In the genomic region with DNA sequence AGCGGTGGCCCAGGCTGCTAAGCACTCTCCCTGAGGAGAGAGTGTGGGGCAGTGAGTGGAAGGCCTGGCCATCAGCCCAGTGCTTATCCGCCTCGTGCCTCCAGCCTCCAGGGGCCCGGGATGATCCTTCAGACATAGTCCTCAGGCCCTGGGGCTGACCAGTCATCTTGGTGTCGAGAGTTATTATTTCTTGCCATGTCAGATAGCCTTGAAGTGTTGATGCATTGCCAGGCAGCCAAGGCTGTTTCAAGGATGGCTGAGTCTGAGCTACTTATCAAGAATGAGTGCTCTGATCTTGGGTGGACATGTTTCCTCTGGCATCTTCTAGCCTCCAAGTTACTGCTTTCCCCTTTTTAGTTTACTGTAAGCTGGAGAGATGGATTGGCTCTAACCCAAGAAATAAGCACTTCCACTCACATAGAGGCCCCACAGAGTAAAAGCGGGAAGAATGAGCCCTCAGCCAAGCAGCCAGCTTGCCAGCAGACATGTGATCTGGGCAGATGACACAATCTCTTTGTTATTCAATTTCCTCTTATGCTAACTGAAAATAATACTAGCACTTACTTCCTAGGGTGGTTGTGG, we compare ENCODE assay signal across 8 cellular contexts.
DNase-seq lines count a peak whose midpoint lies in the region; ATAC-seq, FAIRE-seq and TF ChIP-seq lines count a peak whose summit lies in the region.

No MANE protein-coding gene starts in this region.

- no peaks in the 10 kb centered on the region for H3F3A ChIP-seq in GM23338 (replicated peaks; ENCODE audit: low read depth)

- H3K27me3 Mint-ChIP-seq in GM23338 (ENCODE audit: insufficient read depth, low read depth, poor library complexity), result peaks cover 3% of the 10 kb centered on the region

- no peak overlapping the region for H3K27ac ChIP-seq in GM23338 (ENCODE audit: low read depth)

- no peaks in the 10 kb centered on the region for H3K4me1 ChIP-seq in GM23338 (ENCODE audit: insufficient read depth)

- no peak for TF ChIP-seq CTCF in GM23338 (conservative IDR thresholded peaks at IDR 0.05; ENCODE audit: low read depth in 2 of 2)

- H3K9me2 ChIP-seq in GM23338 (ENCODE audit: insufficient read depth), result no peaks in the 10 kb centered on the region

- no peak overlapping the region for H3K4me2 ChIP-seq in GM23338

- DNase-seq in EH (ENCODE audit: low read depth) (peak; percentile 96), NCI-H345 treated with DMSO at 0.1 percent for 48 hours (lab: John Stamatoyannopoulos, UW; ENCODE audit: unreplicated experiment) (peak; percentile 63), cerebellar cortex (ENCODE audit: low spot score) (peak; percentile 11), lung microvascular endothelial cell (ENCODE audit: low read depth in 2 of 2) (peak; percentile 93 to 95), ureter (ENCODE audit: low spot score) (peak; percentile 85), GM23338 (ENCODE audit: low spot score) (no peak), H54 (ENCODE audit: insufficient read length, low spot score) (no peak)

- H3K36me3 ChIP-seq in GM23338 (ENCODE audit: insufficient read depth), result no peaks in the 10 kb centered on the region

- H3K36me3 Mint-ChIP-seq in GM23338 (ENCODE audit: low read depth), result no peaks in the 10 kb centered on the region; the same call in 2 of the 3 replicates

- H3K4me3 ChIP-seq in GM23338, result no peak overlapping the region

- ATAC-seq in GM23338 (no peak), GM18858 (IDR thresholded peaks at IDR 0.05; ENCODE audit: unreplicated experiment) (no peak)

- H3K27ac Mint-ChIP-seq in GM23338, result no peak overlapping the region

- FAIRE-seq in H54 (lab: Jason Lieb, UNC), result no peak

- H4K20me1 ChIP-seq in GM23338 (replicated peaks; ENCODE audit: insufficient read depth), result no peaks in the 10 kb centered on the region

- H2AFZ ChIP-seq in GM23338, result no peak overlapping the region

- H3K9me3 Mint-ChIP-seq in GM23338, result peaks cover 5% of the 10 kb centered on the region; the same call in 1 of the 3 replicates

- H3K4me1 Mint-ChIP-seq in GM23338, result no peaks in the 10 kb centered on the region; the same call in 2 of the 3 replicates

- no peaks in the 10 kb centered on the region for H3K27me3 ChIP-seq in GM23338 (ENCODE audit: insufficient read depth)

- no peak for TF ChIP-seq POLR2A in H54 (IDR thresholded peaks at IDR 0.05; ENCODE audit: low read depth, low read length)

- H3K4me3 Mint-ChIP-seq in GM23338, result no peak overlapping the region

- no peaks in the 10 kb centered on the region for H3K79me2 ChIP-seq in GM23338 (replicated peaks; ENCODE audit: insufficient read depth)

TF ChIP-seq in GM23338, 12 proteins besides CTCF, POLR2A, EP300 and RAD21:
- TF ChIP-seq STAT1 (IDR thresholded peaks at IDR 0.05; ENCODE audit: unreplicated experiment), result no peak
- no peak for TF ChIP-seq POLR2AphosphoS5 (IDR thresholded peaks at IDR 0.05; ENCODE audit: low read depth)
- TF ChIP-seq CREB1 (CRISPR knock-in tag; IDR thresholded peaks at IDR 0.05; ENCODE audit: low read depth), result no peak
- TF ChIP-seq, protein P1, sequence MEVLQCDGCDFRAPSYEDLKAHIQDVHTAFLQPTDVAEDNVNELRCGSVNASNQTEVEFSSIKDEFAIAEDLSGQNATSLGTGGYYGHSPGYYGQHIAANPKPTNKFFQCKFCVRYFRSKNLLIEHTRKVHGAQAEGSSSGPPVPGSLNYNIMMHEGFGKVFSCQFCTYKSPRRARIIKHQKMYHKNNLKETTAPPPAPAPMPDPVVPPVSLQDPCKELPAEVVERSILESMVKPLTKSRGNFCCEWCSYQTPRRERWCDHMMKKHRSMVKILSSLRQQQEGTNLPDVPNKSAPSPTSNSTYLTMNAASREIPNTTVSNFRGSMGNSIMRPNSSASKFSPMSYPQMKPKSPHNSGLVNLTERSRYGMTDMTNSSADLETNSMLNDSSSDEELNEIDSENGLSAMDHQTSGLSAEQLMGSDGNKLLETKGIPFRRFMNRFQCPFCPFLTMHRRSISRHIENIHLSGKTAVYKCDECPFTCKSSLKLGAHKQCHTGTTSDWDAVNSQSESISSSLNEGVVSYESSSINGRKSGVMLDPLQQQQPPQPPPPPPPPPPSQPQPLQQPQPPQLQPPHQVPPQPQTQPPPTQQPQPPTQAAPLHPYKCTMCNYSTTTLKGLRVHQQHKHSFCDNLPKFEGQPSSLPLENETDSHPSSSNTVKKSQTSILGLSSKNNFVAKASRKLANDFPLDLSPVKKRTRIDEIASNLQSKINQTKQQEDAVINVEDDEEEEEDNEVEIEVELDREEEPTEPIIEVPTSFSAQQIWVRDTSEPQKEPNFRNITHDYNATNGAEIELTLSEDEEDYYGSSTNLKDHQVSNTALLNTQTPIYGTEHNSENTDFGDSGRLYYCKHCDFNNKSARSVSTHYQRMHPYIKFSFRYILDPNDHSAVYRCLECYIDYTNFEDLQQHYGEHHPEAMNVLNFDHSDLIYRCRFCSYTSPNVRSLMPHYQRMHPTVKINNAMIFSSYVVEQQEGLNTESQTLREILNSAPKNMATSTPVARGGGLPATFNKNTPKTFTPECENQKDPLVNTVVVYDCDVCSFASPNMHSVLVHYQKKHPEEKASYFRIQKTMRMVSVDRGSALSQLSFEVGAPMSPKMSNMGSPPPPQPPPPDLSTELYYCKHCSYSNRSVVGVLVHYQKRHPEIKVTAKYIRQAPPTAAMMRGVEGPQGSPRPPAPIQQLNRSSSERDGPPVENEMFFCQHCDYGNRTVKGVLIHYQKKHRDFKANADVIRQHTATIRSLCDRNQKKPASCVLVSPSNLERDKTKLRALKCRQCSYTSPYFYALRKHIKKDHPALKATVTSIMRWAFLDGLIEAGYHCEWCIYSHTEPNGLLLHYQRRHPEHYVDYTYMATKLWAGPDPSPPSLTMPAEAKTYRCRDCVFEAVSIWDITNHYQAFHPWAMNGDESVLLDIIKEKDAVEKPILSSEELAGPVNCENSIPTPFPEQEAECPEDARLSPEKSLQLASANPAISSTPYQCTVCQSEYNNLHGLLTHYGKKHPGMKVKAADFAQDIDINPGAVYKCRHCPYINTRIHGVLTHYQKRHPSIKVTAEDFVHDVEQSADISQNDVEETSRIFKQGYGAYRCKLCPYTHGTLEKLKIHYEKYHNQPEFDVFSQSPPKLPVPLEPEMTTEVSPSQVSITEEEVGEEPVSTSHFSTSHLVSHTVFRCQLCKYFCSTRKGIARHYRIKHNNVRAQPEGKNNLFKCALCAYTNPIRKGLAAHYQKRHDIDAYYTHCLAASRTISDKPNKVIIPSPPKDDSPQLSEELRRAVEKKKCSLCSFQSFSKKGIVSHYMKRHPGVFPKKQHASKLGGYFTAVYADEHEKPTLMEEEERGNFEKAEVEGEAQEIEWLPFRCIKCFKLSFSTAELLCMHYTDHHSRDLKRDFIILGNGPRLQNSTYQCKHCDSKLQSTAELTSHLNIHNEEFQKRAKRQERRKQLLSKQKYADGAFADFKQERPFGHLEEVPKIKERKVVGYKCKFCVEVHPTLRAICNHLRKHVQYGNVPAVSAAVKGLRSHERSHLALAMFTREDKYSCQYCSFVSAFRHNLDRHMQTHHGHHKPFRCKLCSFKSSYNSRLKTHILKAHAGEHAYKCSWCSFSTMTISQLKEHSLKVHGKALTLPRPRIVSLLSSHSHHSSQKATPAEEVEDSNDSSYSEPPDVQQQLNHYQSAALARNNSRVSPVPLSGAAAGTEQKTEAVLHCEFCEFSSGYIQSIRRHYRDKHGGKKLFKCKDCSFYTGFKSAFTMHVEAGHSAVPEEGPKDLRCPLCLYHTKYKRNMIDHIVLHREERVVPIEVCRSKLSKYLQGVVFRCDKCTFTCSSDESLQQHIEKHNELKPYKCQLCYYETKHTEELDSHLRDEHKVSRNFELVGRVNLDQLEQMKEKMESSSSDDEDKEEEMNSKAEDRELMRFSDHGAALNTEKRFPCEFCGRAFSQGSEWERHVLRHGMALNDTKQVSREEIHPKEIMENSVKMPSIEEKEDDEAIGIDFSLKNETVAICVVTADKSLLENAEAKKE (CRISPR knock-in tag; IDR thresholded peaks at IDR 0.05), result no peak
- TF ChIP-seq EZH2phosphoT487 (IDR thresholded peaks at IDR 0.05; ENCODE audit: unreplicated experiment), result no peak
- TF ChIP-seq, protein P2, sequence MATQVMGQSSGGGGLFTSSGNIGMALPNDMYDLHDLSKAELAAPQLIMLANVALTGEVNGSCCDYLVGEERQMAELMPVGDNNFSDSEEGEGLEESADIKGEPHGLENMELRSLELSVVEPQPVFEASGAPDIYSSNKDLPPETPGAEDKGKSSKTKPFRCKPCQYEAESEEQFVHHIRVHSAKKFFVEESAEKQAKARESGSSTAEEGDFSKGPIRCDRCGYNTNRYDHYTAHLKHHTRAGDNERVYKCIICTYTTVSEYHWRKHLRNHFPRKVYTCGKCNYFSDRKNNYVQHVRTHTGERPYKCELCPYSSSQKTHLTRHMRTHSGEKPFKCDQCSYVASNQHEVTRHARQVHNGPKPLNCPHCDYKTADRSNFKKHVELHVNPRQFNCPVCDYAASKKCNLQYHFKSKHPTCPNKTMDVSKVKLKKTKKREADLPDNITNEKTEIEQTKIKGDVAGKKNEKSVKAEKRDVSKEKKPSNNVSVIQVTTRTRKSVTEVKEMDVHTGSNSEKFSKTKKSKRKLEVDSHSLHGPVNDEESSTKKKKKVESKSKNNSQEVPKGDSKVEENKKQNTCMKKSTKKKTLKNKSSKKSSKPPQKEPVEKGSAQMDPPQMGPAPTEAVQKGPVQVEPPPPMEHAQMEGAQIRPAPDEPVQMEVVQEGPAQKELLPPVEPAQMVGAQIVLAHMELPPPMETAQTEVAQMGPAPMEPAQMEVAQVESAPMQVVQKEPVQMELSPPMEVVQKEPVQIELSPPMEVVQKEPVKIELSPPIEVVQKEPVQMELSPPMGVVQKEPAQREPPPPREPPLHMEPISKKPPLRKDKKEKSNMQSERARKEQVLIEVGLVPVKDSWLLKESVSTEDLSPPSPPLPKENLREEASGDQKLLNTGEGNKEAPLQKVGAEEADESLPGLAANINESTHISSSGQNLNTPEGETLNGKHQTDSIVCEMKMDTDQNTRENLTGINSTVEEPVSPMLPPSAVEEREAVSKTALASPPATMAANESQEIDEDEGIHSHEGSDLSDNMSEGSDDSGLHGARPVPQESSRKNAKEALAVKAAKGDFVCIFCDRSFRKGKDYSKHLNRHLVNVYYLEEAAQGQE (IDR thresholded peaks at IDR 0.05; ENCODE audit: unreplicated experiment), result no peak
TF ChIP-seq in GM23338: peak in this region for 0.

Comparison
In these comparisons a context has a peak if more than half of its experiments do, and no peak if none do; other contexts are left out.
1. DNase-seq: peak in EH (single experiment), NCI-H345 treated with DMSO at 0.1 percent for 48 hours (single experiment), cerebellar cortex (single experiment), lung microvascular endothelial cell (2 of 2) and ureter (single experiment); none in GM23338 (single experiment) and H54 (single experiment).